In genomic region chr1:117161887-117162286, GRCh38 we compare ENCODE assay signal across 25 cellular contexts. TPM values are rescaled to one million over a fixed set of nuclear protein-coding genes. Genes with fewer than 3 reads are reported as not detected.
DNase-seq lines count a peak whose midpoint lies in the region; FAIRE-seq and TF ChIP-seq lines count a peak whose summit lies in the region.
"Had no signal": no experiment of that assay in that cellular context is flagged by ENCODE, and none has a peak within 500 bp of the region (broad histone marks: within the 10 kb centered on the region; RNA-seq: fewer than 3 reads in every experiment).

No MANE protein-coding gene starts in this region.

- CTCF ChIA-PET in GM10248 (lab: Yijun Ruan, JAX): interaction anchor here (1.0 to 2.0 kb wide), 3 partner anchors 12 to 373 kb away, joined by 3 to 5 read pairs (median 5); no protein-coding TSS in a partner anchor

- DNase-seq in DMS 273 treated with DMSO at 0.1 percent for 48 hours (lab: John Stamatoyannopoulos, UW) (peak; percentile 91), NCI-H82 treated with DMSO at 0.1 percent for 48 hours (lab: John Stamatoyannopoulos, UW; ENCODE audit: unreplicated experiment) (peak; percentile 86), kidney tubule cell (ENCODE audit: low spot score) (peak; percentile 89), small intestine (peak; percentile 61), GM10248 (ENCODE audit: extremely low spot score) (no peak), GM13976 (ENCODE audit: low spot score) (no peak), suprapubic skin (ENCODE audit: low spot score in 2 of 2) (no peak)
- DNase-seq: activated B cell treated with CpG ODN at 0.5 μM for 24 hours; activated CD4-positive, alpha-beta T cell treated with anti-CD3 and anti-CD28 coated beads, Interleukin-2, amount 50 U/mL, for 4 hours; activated CD8-positive, alpha-beta memory T cell treated with anti-CD3 and anti-CD28 coated beads, Interleukin-2, amount 50 U/mL, for 4 hours; colonic mucosa; DMS153; effector memory CD4-positive, alpha-beta T cell; foreskin keratinocyte; naive B cell; occipital lobe; stimulated activated CD4-positive, alpha-beta T cell treated with anti-CD3 and anti-CD28 coated beads, Interleukin-4, amount 100 ng/mL, for 1 hour; uterus had no signal

- in situ Hi-C loops in GM13976 (cut with MboI; ENCODE audit: low sequenced_read_pairs, unreplicated experiment): no loop called here

- TF ChIP-seq POLR2A in suprapubic skin (IDR thresholded peaks at IDR 0.05): no peak

- no peaks in the 10 kb centered on the region for H3K36me3 ChIP-seq in small intestine (ENCODE audit: control insufficient read depth in 2 of 2, insufficient read depth in 2 of 2, low read length in 2 of 2)
- no peaks in the 10 kb centered on the region for H3K36me3 ChIP-seq in suprapubic skin
- H3K36me3 ChIP-seq: colonic mucosa, right atrium auricular region, uterus had no signal

- POLR2A ChIA-PET in GM10248 (lab: Yijun Ruan, JAX): no interaction called here

- H3K27me3 ChIP-seq in small intestine (ENCODE audit: control insufficient read depth in 2 of 2, insufficient read depth in 2 of 2, low read length in 2 of 2) (peaks cover 0 to 5% of the 10 kb centered on the region in 2 donors), suprapubic skin (no peaks in the 10 kb centered on the region)
- H3K27me3 ChIP-seq: colonic mucosa, right atrium auricular region, uterus had no signal

- H3K4me3 ChIP-seq in small intestine (ENCODE audit: low read depth in 1 of 2, low read length in 2 of 2) (no peak overlapping the region), suprapubic skin (no peak overlapping the region)
- H3K4me3 ChIP-seq: colonic mucosa, right atrium auricular region, uterus had no signal

- FAIRE-seq in small intestine (lab: Jason Lieb, UNC): no peak
- FAIRE-seq: G401.6, GM18507 had no signal

- H3K9me3 ChIP-seq in small intestine (ENCODE audit: control insufficient read depth, low read depth) (no peaks in the 10 kb centered on the region), suprapubic skin (no peaks in the 10 kb centered on the region)
- H3K9me3 ChIP-seq: colonic mucosa, right atrium auricular region, uterus had no signal

- TF ChIP-seq EP300 in suprapubic skin (IDR thresholded peaks at IDR 0.05): no peak

- H3K4me1 ChIP-seq in small intestine (ENCODE audit: control insufficient read depth in 2 of 2, insufficient read depth in 1 of 2, low read depth in 1 of 2, low read length in 1 of 2): no peaks in the 10 kb centered on the region
- no peaks in the 10 kb centered on the region for H3K4me1 ChIP-seq in suprapubic skin
- H3K4me1 ChIP-seq: colonic mucosa, foreskin keratinocyte, uterus had no signal

- TF ChIP-seq CTCF in GM10248 (IDR thresholded peaks at IDR 0.05; ENCODE audit: control extremely low read depth, extremely low read depth, low read depth, missing control alignments) (no peak), GM13976 (IDR thresholded peaks at IDR 0.05; ENCODE audit: borderline replicate concordance, control extremely low read depth, extremely low read depth, insufficient read depth, missing control alignments) (no peak), suprapubic skin (IDR thresholded peaks at IDR 0.05) (no peak)

- WGBS in small intestine, 3 donors: 16 to 51% (median 25%) methylated on average over 1 of the region's 1 CpG
- 41% methylated on average over 1 of the region's 1 CpG for WGBS in suprapubic skin

- H3K27ac ChIP-seq in small intestine (ENCODE audit: low read depth in 1 of 2, low read length in 1 of 2) (no peak overlapping the region), suprapubic skin (no peak overlapping the region)
- H3K27ac ChIP-seq: colonic mucosa, foreskin keratinocyte, right atrium auricular region, RWPE1, uterus had no signal

RNA-seq across cellular contexts. Expression of gene TRIM45, which starts 40.3 kb away (rescaled TPM):
- polyA plus RNA-seq in small intestine: 1 to 10 TPM; 1.9 to 4.7 (median 3.2) TPM
- 10 to 100 TPM in 1 of 4 donors, 1 to 10 TPM in 3; 2.6 to 10.4 (median 3.8) TPM for total RNA-seq in suprapubic skin

RNA-seq across cellular contexts. Expression of gene VTCN1, which starts 48.8 kb away (rescaled TPM):
- polyA plus RNA-seq in small intestine: under 1 TPM in 2 of 3 donors, not detected in 1; 0.03 to 0.27 TPM
- 1 to 10 TPM; 1.7 to 9.4 (median 3.4) TPM for total RNA-seq in suprapubic skin
- total RNA-seq: activated B cell treated with CpG ODN at 0.5 μM for 24 hours, colonic mucosa, foreskin keratinocyte, MCF 10A, NCI-H460, right atrium auricular region had no signal
- polyA plus RNA-seq: CD14-positive monocyte, foreskin keratinocyte had no signal

Comparison
In these comparisons a context has a peak if more than half of its experiments do, and no peak if none do; other contexts are left out.
1. DNase-seq: peak in DMS 273 treated with DMSO at 0.1 percent for 48 hours (single experiment), NCI-H82 treated with DMSO at 0.1 percent for 48 hours (single experiment), kidney tubule cell (single experiment) and small intestine (single experiment); none in GM10248 (single experiment), GM13976 (single experiment) and suprapubic skin (0 of 2).